In the genomic region with DNA sequence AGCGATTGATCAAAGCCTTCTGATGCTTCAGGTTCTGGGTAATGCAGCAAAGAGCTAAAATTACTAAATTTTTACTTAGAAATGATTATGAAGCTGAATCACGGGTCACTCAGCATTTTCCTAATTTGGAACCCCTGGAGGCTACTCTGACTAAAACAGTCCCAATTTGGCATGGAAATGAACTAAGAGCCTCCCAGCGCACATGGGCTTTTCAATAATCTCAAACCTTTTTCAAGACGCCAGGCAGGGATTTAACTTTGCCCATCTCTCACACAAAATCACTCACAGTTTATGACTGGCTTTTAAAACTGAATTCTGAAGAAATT, we compare ENCODE assay signal across 16 cellular contexts.
"Had no signal": no experiment of that assay in that cellular context is flagged by ENCODE, and none has a peak within 500 bp of the region (broad histone marks: within the 10 kb centered on the region; RNA-seq: fewer than 3 reads in every experiment).

No MANE protein-coding gene starts in this region.

- DNase-seq: activated naive CD4-positive, alpha-beta T cell; activated naive CD8-positive, alpha-beta T cell treated with anti-CD3 and anti-CD28 coated beads, Interleukin-2, amount 10 ng/mL, durations not matched to agents 7 days and 5 days; activated T-cell treated with anti-CD3 and anti-CD28 coated beads for 4 hours; aorta; effector memory CD8-positive, alpha-beta T cell; erythroblast; heart left ventricle; naive thymus-derived CD8-positive, alpha-beta T cell; stimulated activated CD4-positive, alpha-beta T cell treated with anti-CD3 and anti-CD28 coated beads, Interleukin-15, amount 100 ng/mL, for 24 hours; stimulated activated CD4-positive, alpha-beta T cell treated with anti-CD3 and anti-CD28 coated beads, Interleukin-4, amount 100 ng/mL, for 1 hour; stimulated activated naive B cell treated with anti-CD40 and anti-IgM and Interleukin-4, amounts not matched to agents 10 μg/mL and 1 μg/mL and 100 μg/mL, for 72 hours; T-helper 9 cell; thyroid gland had no signal

- H3K9me3 ChIP-seq: heart left ventricle, thyroid gland had no signal

- H3K36me3 Mint-ChIP-seq: activated naive CD8-positive, alpha-beta T cell treated with anti-CD3 and anti-CD28 coated beads, Interleukin-2, amount 10 ng/mL, durations not matched to agents 7 days and 5 days; naive thymus-derived CD8-positive, alpha-beta T cell; stimulated activated naive B cell treated with anti-CD40 and anti-IgM and Interleukin-4, amounts not matched to agents 10 μg/mL and 1 μg/mL and 100 μg/mL, for 72 hours had no signal

- H3K4me3 ChIP-seq: heart left ventricle, thyroid gland had no signal

- H3K9me3 Mint-ChIP-seq: activated naive CD8-positive, alpha-beta T cell treated with anti-CD3 and anti-CD28 coated beads, Interleukin-2, amount 10 ng/mL, durations not matched to agents 7 days and 5 days; effector memory CD8-positive, alpha-beta T cell; naive thymus-derived CD8-positive, alpha-beta T cell had no signal

- H3K36me3 ChIP-seq: heart left ventricle, thyroid gland had no signal

- ATAC-seq: activated CD4-positive, CD25-positive, alpha-beta regulatory T cell treated with anti-CD3 and anti-CD28 coated beads, Interleukin-2, amount 50 U/mL, for 24 hours; effector memory CD8-positive, alpha-beta T cell; heart left ventricle; left lobe of liver; naive thymus-derived CD8-positive, alpha-beta T cell; stimulated activated naive B cell treated with anti-CD40 and anti-IgM and Interleukin-4, amounts not matched to agents 10 μg/mL and 1 μg/mL and 100 μg/mL, for 72 hours had no signal

- H3K27ac Mint-ChIP-seq: activated naive CD8-positive, alpha-beta T cell treated with anti-CD3 and anti-CD28 coated beads, Interleukin-2, amount 10 ng/mL, durations not matched to agents 7 days and 5 days; dendritic cell treated with granulocyte-macrophage colony-stimulating factor and Interleukin-4, amounts not matched to agents 40 ng/mL and 50 ng/mL, for 4 days; effector memory CD8-positive, alpha-beta T cell; naive thymus-derived CD8-positive, alpha-beta T cell; stimulated activated naive B cell treated with anti-CD40 and anti-IgM and Interleukin-4, amounts not matched to agents 10 μg/mL and 1 μg/mL and 100 μg/mL, for 72 hours had no signal

- H3K4me1 ChIP-seq: heart left ventricle had no signal

- H3K27ac ChIP-seq: heart left ventricle, thyroid gland had no signal

- H3K27me3 ChIP-seq: thyroid gland had no signal

- H3K4me3 Mint-ChIP-seq: activated naive CD8-positive, alpha-beta T cell treated with anti-CD3 and anti-CD28 coated beads, Interleukin-2, amount 10 ng/mL, durations not matched to agents 7 days and 5 days; dendritic cell treated with granulocyte-macrophage colony-stimulating factor and Interleukin-4, amounts not matched to agents 40 ng/mL and 50 ng/mL, for 4 days; effector memory CD8-positive, alpha-beta T cell; naive thymus-derived CD8-positive, alpha-beta T cell; stimulated activated naive B cell treated with anti-CD40 and anti-IgM and Interleukin-4, amounts not matched to agents 10 μg/mL and 1 μg/mL and 100 μg/mL, for 72 hours had no signal
